Comparison of ENCODE assay signal across 17 cellular contexts in the genomic region with DNA sequence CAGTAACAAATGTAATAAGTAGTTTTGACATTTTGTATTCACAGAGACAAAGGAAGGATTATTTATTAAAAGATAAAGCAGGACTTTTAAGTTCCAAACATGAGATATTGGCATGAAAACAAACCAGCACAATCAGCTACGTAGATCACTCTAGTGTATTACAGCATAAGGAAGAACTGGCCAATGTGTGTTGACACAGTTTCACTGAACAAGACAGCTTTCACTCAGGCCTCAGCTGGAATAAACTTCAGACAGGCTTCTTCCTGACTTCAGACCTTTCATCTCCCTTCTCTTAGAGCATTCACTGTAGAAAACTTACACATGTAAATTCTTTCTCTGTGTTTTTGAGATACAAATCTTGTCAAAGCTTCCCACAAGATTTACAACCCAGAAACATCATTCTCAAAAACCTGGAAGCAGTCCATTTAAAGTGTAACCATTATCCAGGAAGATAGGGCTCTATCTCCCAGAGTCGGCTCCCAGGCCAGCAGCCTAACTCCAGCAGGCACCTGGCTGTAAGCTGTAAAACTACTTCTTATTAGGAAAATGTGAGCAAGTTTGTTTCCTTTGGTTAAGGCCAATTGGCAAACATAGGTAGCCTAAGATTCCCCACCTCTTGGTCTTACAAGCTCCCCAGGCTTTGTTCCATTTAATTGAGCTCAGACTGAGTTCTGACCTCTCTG.
DNase-seq lines count a peak whose midpoint lies in the region; ATAC-seq and TF ChIP-seq lines count a peak whose summit lies in the region.
"Had no signal": no experiment of that assay in that cellular context is flagged by ENCODE, and none has a peak within 500 bp of the region (broad histone marks: within the 10 kb centered on the region; RNA-seq: fewer than 3 reads in every experiment).

No MANE protein-coding gene starts in this region.

- H3K9ac ChIP-seq in SK-N-SH (no peak overlapping the region), smooth muscle cell (ENCODE audit: low read depth) (no peak overlapping the region)

- intact Hi-C loops in left colon (cut with DNase I, micrococcal nuclease), result no loop called here

- H3F3A ChIP-seq in SK-N-SH (replicated peaks; ENCODE audit: insufficient read depth) (no peaks in the 10 kb centered on the region), smooth muscle cell (ENCODE audit: low read depth) (no peaks in the 10 kb centered on the region)

- TF ChIP-seq RAD21 in SK-N-SH (IDR thresholded peaks at IDR 0.05; ENCODE audit: low read length), result 0 out of 2 replicates have a peak, but pooled peaks have one; percentile 1

- DNase-seq in DMS 273 (lab: John Stamatoyannopoulos, UW; ENCODE audit: unreplicated experiment) (peak; percentile 20), DMS 273 treated with DMSO at 0.1 percent for 48 hours (lab: John Stamatoyannopoulos, UW) (no peak), SK-N-SH (peak; percentile 27), left colon (no peak), smooth muscle cell (lab: John Stamatoyannopoulos, UW; ENCODE audit: unreplicated experiment) (no peak), epidermal melanocyte (ENCODE audit: insufficient read length, low spot score) (no peak), MV-4-11 (lab: John Stamatoyannopoulos, UW) (no peak)
- DNase-seq: CD4-positive, alpha-beta memory T cell; HFFc6; NCI-H1417 treated with DMSO at 0.1 percent for 48 hours; NCI-H1930; NCI-H774; Peyer's patch; SHP77 treated with DMSO at 0.1 percent for 48 hours had no signal

- POLR2A ChIA-PET in SK-N-SH (lab: Yijun Ruan, JAX), result no interaction called here

- no peaks in the 10 kb centered on the region for H3K36me3 ChIP-seq in SK-N-SH (replicated peaks in 1 of 2; ENCODE audit: control insufficient read depth in 1 of 2, insufficient read depth in 2 of 2, low read length in 1 of 2)
- H3K36me3 ChIP-seq in smooth muscle cell (ENCODE audit: low read depth), result no peaks in the 10 kb centered on the region
- H3K36me3 ChIP-seq: Peyer's patch had no signal

- no peaks in the 10 kb centered on the region for H4K20me1 ChIP-seq in SK-N-SH (ENCODE audit: insufficient read depth)
- H4K20me1 ChIP-seq in smooth muscle cell (ENCODE audit: low read depth), result no peaks in the 10 kb centered on the region

- no peak overlapping the region for H3K4me2 ChIP-seq in SK-N-SH
- H3K4me2 ChIP-seq in smooth muscle cell, result no peak overlapping the region

- H3K27ac ChIP-seq in SK-N-SH (ENCODE audit: low read depth in 2 of 2, low read length in 1 of 2) (peak overlapping the region in 1 of 2 experiments; percentile 34; a peak in 1 of 4 replicates), smooth muscle cell (ENCODE audit: low read depth) (no peak overlapping the region)
- H3K27ac ChIP-seq: 22Rv1, Peyer's patch had no signal

- H3K27me3 ChIP-seq in SK-N-SH (ENCODE audit: insufficient read depth) (no peaks in the 10 kb centered on the region), smooth muscle cell (ENCODE audit: low read depth) (no peaks in the 10 kb centered on the region)
- H3K27me3 ChIP-seq: Peyer's patch had no signal

- ATAC-seq in left colon, result peak; percentile 90
- no peak for ATAC-seq in GM21786 (IDR thresholded peaks at IDR 0.05; ENCODE audit: unreplicated experiment)
- ATAC-seq: K562 had no signal

- H3K79me2 ChIP-seq in SK-N-SH (ENCODE audit: insufficient read depth) (no peaks in the 10 kb centered on the region), smooth muscle cell (ENCODE audit: low read depth) (no peaks in the 10 kb centered on the region)

- TF ChIP-seq CTCF in SK-N-SH (IDR thresholded peaks at IDR 0.05) (no peak), smooth muscle cell (IDR thresholded peaks at IDR 0.05; ENCODE audit: borderline replicate concordance, insufficient read depth, poor library complexity, severe bottlenecking) (no peak)

- TF ChIP-seq EP300 in SK-N-SH (IDR thresholded peaks at IDR 0.05; ENCODE audit: borderline replicate concordance in 1 of 2, low read depth in 1 of 2, low read length in 1 of 2), result no peak

- H3K4me1 ChIP-seq in SK-N-SH (ENCODE audit: control insufficient read depth in 1 of 2, insufficient read depth in 2 of 2, low read depth in 1 of 2, low read length in 1 of 2) (peaks cover 0 to 5% of the 10 kb centered on the region in 2 experiments; a peak in 2 of 4 replicates), smooth muscle cell (ENCODE audit: low read depth) (no peaks in the 10 kb centered on the region)
- H3K4me1 ChIP-seq: Peyer's patch had no signal

- H2AFZ ChIP-seq in SK-N-SH (ENCODE audit: low read depth), result no peak overlapping the region
- peak overlapping the region; percentile 54 for H2AFZ ChIP-seq in smooth muscle cell (ENCODE audit: low read depth)

- H3K9me2 ChIP-seq in SK-N-SH, result no peaks in the 10 kb centered on the region

- H3K4me3 ChIP-seq in SK-N-SH (ENCODE audit: low read depth in 2 of 2, low read length in 1 of 2) (no peak overlapping the region), smooth muscle cell (no peak overlapping the region)
- H3K4me3 ChIP-seq: K562, Peyer's patch had no signal

- CTCF ChIA-PET in SK-N-SH (lab: Yijun Ruan, JAX), result interaction anchor here (0.8 to 1.2 kb wide), 3 partner anchors 8 to 15 kb away, joined by 3 to 5 read pairs (median 4); no protein-coding TSS in a partner anchor

- H3K9me3 ChIP-seq in SK-N-SH (no peaks in the 10 kb centered on the region), smooth muscle cell (replicated peaks; ENCODE audit: low read depth) (no peaks in the 10 kb centered on the region)
- H3K9me3 ChIP-seq: Peyer's patch had no signal

- 15% methylated on average over 2 of the region's 2 CpGs for WGBS in SK-N-SH (ENCODE audit: low lambda C conversion rate)
- WGBS in smooth muscle cell (ENCODE audit: low lambda C conversion rate), result 34% methylated on average over 2 of the region's 2 CpGs

TF ChIP-seq in SK-N-SH, 30 proteins besides CTCF, POLR2A, EP300 and RAD21:
- TF ChIP-seq POLR2AphosphoS5 (IDR thresholded peaks at IDR 0.05; ENCODE audit: low read depth, low read length), result no peak
- TF ChIP-seq, protein P1, sequence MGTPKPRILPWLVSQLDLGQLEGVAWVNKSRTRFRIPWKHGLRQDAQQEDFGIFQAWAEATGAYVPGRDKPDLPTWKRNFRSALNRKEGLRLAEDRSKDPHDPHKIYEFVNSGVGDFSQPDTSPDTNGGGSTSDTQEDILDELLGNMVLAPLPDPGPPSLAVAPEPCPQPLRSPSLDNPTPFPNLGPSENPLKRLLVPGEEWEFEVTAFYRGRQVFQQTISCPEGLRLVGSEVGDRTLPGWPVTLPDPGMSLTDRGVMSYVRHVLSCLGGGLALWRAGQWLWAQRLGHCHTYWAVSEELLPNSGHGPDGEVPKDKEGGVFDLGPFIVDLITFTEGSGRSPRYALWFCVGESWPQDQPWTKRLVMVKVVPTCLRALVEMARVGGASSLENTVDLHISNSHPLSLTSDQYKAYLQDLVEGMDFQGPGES (IDR thresholded peaks at IDR 0.05; ENCODE audit: low read depth, low read length), result no peak
TF ChIP-seq in SK-N-SH: peak in this region for 0.

Comparison
In these comparisons a context has a peak if more than half of its experiments do, and no peak if none do; other contexts are left out.
1. DNase-seq: peak in DMS 273 (single experiment) and SK-N-SH (single experiment); none in DMS 273 treated with DMSO at 0.1 percent for 48 hours (single experiment), left colon (0 of 2), smooth muscle cell (single experiment), epidermal melanocyte (single experiment) and MV-4-11 (single experiment).